10 cellular contexts compared by ENCODE assay signal in the genomic region with DNA sequence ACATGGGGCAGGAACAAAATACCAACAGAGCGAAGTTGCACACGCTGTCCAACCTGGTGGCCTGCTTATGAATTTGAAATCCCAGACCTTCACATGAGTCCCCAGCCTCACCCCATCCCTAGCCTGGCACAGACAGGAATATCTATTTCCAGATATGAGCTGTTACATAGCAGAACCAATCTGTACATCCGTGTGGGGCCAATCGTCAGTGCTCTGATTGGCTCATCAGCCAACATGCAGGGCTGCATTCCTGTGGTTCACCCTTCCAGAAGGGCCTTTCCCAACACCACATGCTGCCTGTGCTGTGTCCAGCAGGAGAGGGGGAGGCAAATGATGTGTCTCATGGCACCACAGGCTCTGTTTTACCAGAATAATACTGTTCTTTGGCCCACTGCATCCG. TPM values are rescaled to one million over a fixed set of nuclear protein-coding genes. Genes with fewer than 3 reads are reported as not detected.
A peak's percentile ranks its signal among the peaks of the same experiment; 100 is the strongest.
DNase-seq lines count a peak whose midpoint lies in the region; ATAC-seq and TF ChIP-seq lines count a peak whose summit lies in the region.
"Had no signal": no experiment of that assay in that cellular context is flagged by ENCODE, and none has a peak within 500 bp of the region (broad histone marks: within the 10 kb centered on the region; RNA-seq: fewer than 3 reads in every experiment).

No MANE protein-coding gene starts in this region.

- H3K9me3 ChIP-seq in ascending aorta (no peaks in the 10 kb centered on the region), skeletal muscle satellite cell (replicated peaks; ENCODE audit: low read length) (no peaks in the 10 kb centered on the region)

- H3K27ac ChIP-seq in ascending aorta: peak overlapping the region; percentile 76 to 77

- DNase-seq in GM03348 (ENCODE audit: low spot score) (peak; percentile 90), ascending aorta (ENCODE audit: low spot score in 2 of 2) (peak in 1 of 2 donors; percentile 74), left ventricle myocardium superior (no peak), GM13977 (ENCODE audit: low spot score) (no peak), anterior cingulate cortex (lab: John Stamatoyannopoulos, UW) (no peak)
- no peak for DNase-seq in activated CD4-positive, alpha-beta T cell treated with anti-CD3 and anti-CD28 coated beads, Interleukin-2, amount 50 U/mL, for 48 hours
- DNase-seq: activated naive CD8-positive, alpha-beta T cell treated with anti-CD3 and anti-CD28 coated beads, Interleukin-2, amount 10 ng/mL, durations not matched to agents 7 days and 5 days; KBM-7 had no signal

- H3K4me1 ChIP-seq in ascending aorta (peaks cover 3 to 24% of the 10 kb centered on the region in 2 donors), skeletal muscle satellite cell (ENCODE audit: control insufficient read depth, insufficient read depth, low read length) (peaks cover 57% of the 10 kb centered on the region)

- H3K27me3 ChIP-seq in ascending aorta: no peaks in the 10 kb centered on the region
- no peaks in the 10 kb centered on the region for H3K27me3 ChIP-seq in skeletal muscle satellite cell (ENCODE audit: control insufficient read depth, insufficient read depth, low read length)

- no peaks in the 10 kb centered on the region for H3K36me3 ChIP-seq in ascending aorta
- no peaks in the 10 kb centered on the region for H3K36me3 ChIP-seq in skeletal muscle satellite cell (ENCODE audit: insufficient read depth, low read length)

- H3K4me2 ChIP-seq in skeletal muscle satellite cell (ENCODE audit: low read length): peak overlapping the region; percentile 52

- intact Hi-C loops in ascending aorta (cut with DNase I): loop anchor here (5.0 to 10.0 kb wide), 2 partner anchors 80 to 273 kb away; no protein-coding TSS in a partner anchor
- intact Hi-C loops in left ventricle myocardium superior (cut with micrococcal nuclease): no loop called here

- in situ Hi-C loops in GM13977 (cut with MboI; ENCODE audit: low pct_unique_long_range_greater_than_20kb, low sequenced_read_pairs, unreplicated experiment): no loop called here

- ATAC-seq in left ventricle myocardium superior (peak; percentile 83), GM21529 (IDR thresholded peaks at IDR 0.05; ENCODE audit: unreplicated experiment) (no peak)

- TF ChIP-seq CTCF in ascending aorta (IDR thresholded peaks at IDR 0.05) (no peak), GM13977 (IDR thresholded peaks at IDR 0.05; ENCODE audit: extremely low read depth, insufficient read depth, missing control alignments) (no peak)

- H3K4me3 ChIP-seq in ascending aorta (no peak overlapping the region), skeletal muscle satellite cell (ENCODE audit: low read length) (no peak overlapping the region)

- H3K9ac ChIP-seq in skeletal muscle satellite cell (ENCODE audit: low read depth, low read length): peak overlapping the region; percentile 90

RNA-seq across cellular contexts. Expression of a gene that starts 31.3 kb away (rescaled TPM):
- total RNA-seq in ascending aorta (933 TPM), left ventricle myocardium superior (32.6 TPM)
- total RNA-seq in skeletal muscle satellite cell (2012; rRNA removed): 17.5 and 49.4 TPM in 2 replicates
- total RNA-seq: activated naive CD8-positive, alpha-beta T cell treated with anti-CD3 and anti-CD28 coated beads, Interleukin-2, amount 10 ng/mL, durations not matched to agents 7 days and 5 days had no signal

Comparison
In these comparisons a context has a peak if more than half of its experiments do, and no peak if none do; other contexts are left out.
1. RNA of a gene that starts 31.3 kb away (total RNA-seq): 933 TPM in ascending aorta (single experiment); 32.6 TPM in left ventricle myocardium superior (single experiment); every median in the first group is over 10 times any median in the second.